1 cellular context compared by ENCODE assay signal in genomic region chr11:123473941-123474668, GRCh38.
TF ChIP-seq lines count a peak whose summit lies in the region.

No MANE protein-coding gene starts in this region.

TF ChIP-seq in HepG2, 621 proteins besides CTCF, POLR2A, EP300 and RAD21:
- TF ChIP-seq ZNF17 (CRISPR knock-in tag; IDR thresholded peaks at IDR 0.05) (no peak), HNRNPL (IDR thresholded peaks at IDR 0.05; ENCODE audit: low read depth, low read length) (no peak), MATR3 (CRISPR knock-in tag; IDR thresholded peaks at IDR 0.05) (no peak), ZNF280B (CRISPR knock-in tag; IDR thresholded peaks at IDR 0.05; ENCODE audit: borderline replicate concordance) (no peak), PBX3 (CRISPR knock-in tag; IDR thresholded peaks at IDR 0.05; ENCODE audit: borderline replicate concordance) (no peak)
- TF ChIP-seq, protein P1, sequence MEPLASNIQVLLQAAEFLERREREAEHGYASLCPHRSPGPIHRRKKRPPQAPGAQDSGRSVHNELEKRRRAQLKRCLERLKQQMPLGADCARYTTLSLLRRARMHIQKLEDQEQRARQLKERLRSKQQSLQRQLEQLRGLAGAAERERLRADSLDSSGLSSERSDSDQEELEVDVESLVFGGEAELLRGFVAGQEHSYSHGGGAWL (CRISPR knock-in tag; IDR thresholded peaks at IDR 0.05), result no peak
- TF ChIP-seq, protein P2, sequence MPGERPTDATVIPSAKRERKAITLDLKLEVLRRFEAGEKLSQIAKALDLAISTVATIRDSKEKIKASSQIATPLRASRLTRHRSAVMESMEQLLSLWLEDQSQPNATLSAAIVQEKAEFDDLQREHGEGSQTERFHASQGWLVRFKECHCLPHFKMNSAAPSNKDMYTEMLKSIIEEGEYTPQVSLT (CRISPR knock-in tag; IDR thresholded peaks at IDR 0.05; ENCODE audit: borderline replicate concordance, low read depth), result no peak
